ENCODE assay signal across 21 cellular contexts in the genomic region with DNA sequence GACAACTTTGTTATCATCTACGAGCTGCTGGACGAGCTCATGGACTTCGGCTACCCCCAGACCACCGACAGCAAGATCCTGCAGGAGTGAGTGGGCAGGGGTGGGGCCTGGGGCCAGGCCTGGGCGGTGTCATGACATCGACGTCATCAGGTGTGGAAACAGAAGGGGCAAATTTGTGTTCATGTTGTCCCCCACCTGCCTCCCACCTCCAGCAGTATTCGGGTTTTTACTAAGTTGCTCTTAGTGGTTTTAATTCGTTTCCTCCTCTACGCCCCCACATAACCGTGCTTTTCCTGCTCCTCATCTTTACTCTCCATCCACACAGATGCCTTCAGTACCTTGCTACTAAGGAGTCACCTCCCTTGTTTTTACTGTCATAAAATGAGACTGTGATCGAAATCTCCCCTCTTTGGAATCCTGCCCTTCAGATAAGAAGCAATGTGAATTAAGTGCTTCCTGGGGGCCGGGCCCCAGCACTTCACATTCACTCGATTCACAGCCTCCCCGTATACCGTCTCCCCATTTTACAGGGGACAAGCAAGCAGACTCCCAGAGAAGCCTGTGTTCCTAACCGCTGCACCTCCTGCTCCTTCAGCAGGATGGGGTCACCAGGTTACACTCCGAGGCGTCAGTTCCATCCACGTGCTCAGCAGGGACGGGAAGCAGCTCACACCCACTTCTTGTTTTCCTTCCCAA. TPM values are rescaled to one million over a fixed set of nuclear protein-coding genes. Genes with fewer than 3 reads are reported as not detected.
DNase-seq lines count a peak whose midpoint lies in the region; ATAC-seq and TF ChIP-seq lines count a peak whose summit lies in the region.
"Had no signal": no experiment of that assay in that cellular context is flagged by ENCODE, and none has a peak within 500 bp of the region (broad histone marks: within the 10 kb centered on the region; RNA-seq: fewer than 3 reads in every experiment).

No MANE protein-coding gene starts in this region.

- H3K4me1 Mint-ChIP-seq in activated CD4-positive, alpha-beta T cell treated with anti-CD3 and anti-CD28 coated beads, Interleukin-2, amount 10 ng/mL, durations not matched to agents 24 days and 14 days: peaks cover 35% of the 10 kb centered on the region
- H3K4me1 Mint-ChIP-seq in T-cell: peaks cover 60 to 61% (median 61%) of the 10 kb centered on the region in 3 donors
- H3K4me1 Mint-ChIP-seq in activated naive CD8-positive, alpha-beta T cell (ENCODE audit: low read depth): peaks cover 80% of the 10 kb centered on the region

- peaks cover 13% of the 10 kb centered on the region for H3K9me3 ChIP-seq in MG63
- H3K9me3 ChIP-seq: body of pancreas, pancreas had no signal

- H3K27ac ChIP-seq in foreskin keratinocyte: no peak overlapping the region
- H3K27ac ChIP-seq: BLaER1 treated with 17β-estradiol and CSF1 and Interleukin-3, amounts not matched to agents 10 nM and 100 nM; body of pancreas; coronary artery; pancreas; PC-9 had no signal

- no peak for TF ChIP-seq CTCF in foreskin keratinocyte (conservative IDR thresholded peaks at IDR 0.05)

- H3K36me3 Mint-ChIP-seq in activated CD4-positive, alpha-beta T cell treated with anti-CD3 and anti-CD28 coated beads, Interleukin-2, amount 10 ng/mL, durations not matched to agents 24 days and 14 days (ENCODE audit: low read depth): peaks cover 67% of the 10 kb centered on the region
- peaks cover 53% of the 10 kb centered on the region for H3K36me3 Mint-ChIP-seq in T-cell
- H3K36me3 Mint-ChIP-seq in activated naive CD8-positive, alpha-beta T cell: peaks cover 28% of the 10 kb centered on the region

- no peaks in the 10 kb centered on the region for H3K9me3 Mint-ChIP-seq in activated CD4-positive, alpha-beta T cell treated with anti-CD3 and anti-CD28 coated beads, Interleukin-2, amount 10 ng/mL, durations not matched to agents 24 days and 14 days
- peaks cover 0 to 4% (median 0%) of the 10 kb centered on the region in 3 donors for H3K9me3 Mint-ChIP-seq in T-cell
- no peaks in the 10 kb centered on the region for H3K9me3 Mint-ChIP-seq in activated naive CD8-positive, alpha-beta T cell (ENCODE audit: low read depth)

- DNase-seq in activated CD4-positive, alpha-beta T cell treated with anti-CD3 and anti-CD28 coated beads, Interleukin-2, amount 10 ng/mL, durations not matched to agents 24 days and 14 days: no peak
- DNase-seq in activated CD4-positive, alpha-beta T cell treated with anti-CD3 and anti-CD28 coated beads for 4 hours: no peak
- DNase-seq in T-cell: no peak
- DNase-seq in stimulated activated CD8-positive, alpha-beta memory T cell treated with anti-CD3 and anti-CD28 coated beads, Interleukin-2, amount 100 ng/mL, for 48 hours (ENCODE audit: low read depth in 2 of 2): peak; percentile 40 to 44
- DNase-seq in COR-L47 (lab: John Stamatoyannopoulos, UW): no peak
- no peak for DNase-seq in MG63
- DNase-seq in foreskin keratinocyte: no peak
- DNase-seq: body of pancreas, DND-41, hippocampal formation, Kasumi-1, NCI-H1092 treated with DMSO at 0.1 percent for 48 hours, NCI-H526, pancreas, PC-9 had no signal

- peak in 3 of 4 experiments; percentile 17 to 60 (median 38) for ATAC-seq in T-cell (replicated peaks in 1 of 4)
- no peak for ATAC-seq in foreskin keratinocyte
- ATAC-seq: body of pancreas, pancreas had no signal

- no peaks in the 10 kb centered on the region for H3K4me1 ChIP-seq in foreskin keratinocyte
- H3K4me1 ChIP-seq: body of pancreas, pancreas had no signal

- no peaks in the 10 kb centered on the region for H3K27me3 Mint-ChIP-seq in activated CD4-positive, alpha-beta T cell treated with anti-CD3 and anti-CD28 coated beads, Interleukin-2, amount 10 ng/mL, durations not matched to agents 24 days and 14 days
- no peaks in the 10 kb centered on the region for H3K27me3 Mint-ChIP-seq in T-cell
- no peaks in the 10 kb centered on the region for H3K27me3 Mint-ChIP-seq in activated naive CD8-positive, alpha-beta T cell

- H3K36me3 ChIP-seq in MG63: peaks cover 94% of the 10 kb centered on the region

- no peak overlapping the region for H3K4me3 ChIP-seq in MG63
- H3K4me3 ChIP-seq: BLaER1 treated with 17β-estradiol and CSF1 and Interleukin-3, amounts not matched to agents 10 nM and 100 nM; body of pancreas; coronary artery; lung; pancreas; PC-9 had no signal

- H3K27ac Mint-ChIP-seq in activated CD4-positive, alpha-beta T cell treated with anti-CD3 and anti-CD28 coated beads, Interleukin-2, amount 10 ng/mL, durations not matched to agents 24 days and 14 days: peak overlapping the region; percentile 75
- H3K27ac Mint-ChIP-seq in T-cell: peak overlapping the region; percentile 23 to 46
- H3K27ac Mint-ChIP-seq in activated naive CD8-positive, alpha-beta T cell: peak overlapping the region; percentile 87

- H3K4me3 Mint-ChIP-seq in activated CD4-positive, alpha-beta T cell treated with anti-CD3 and anti-CD28 coated beads, Interleukin-2, amount 10 ng/mL, durations not matched to agents 24 days and 14 days: peak overlapping the region; percentile 15
- peak overlapping the region in 2 of 3 donors; percentile 2 to 49 for H3K4me3 Mint-ChIP-seq in T-cell
- H3K4me3 Mint-ChIP-seq in activated naive CD8-positive, alpha-beta T cell: peak overlapping the region; percentile 84

- H3K27me3 ChIP-seq in MG63 (no peaks in the 10 kb centered on the region), foreskin keratinocyte (no peaks in the 10 kb centered on the region)
- H3K27me3 ChIP-seq: BLaER1 treated with 17β-estradiol and CSF1 and Interleukin-3, amounts not matched to agents 10 nM and 100 nM; body of pancreas; pancreas had no signal

- POLR2A ChIA-PET in T-cell (lab: Charles Lee): interaction anchor here in 1 of 2 donors (0.8 kb wide), 1 partner anchor 15 kb away, joined by 3 read pairs; no protein-coding TSS in a partner anchor

- intact Hi-C loops in activated CD4-positive, alpha-beta T cell treated with anti-CD3 and anti-CD28 coated beads, Interleukin-2, amount 10 ng/mL, durations not matched to agents 24 days and 14 days (cut with micrococcal nuclease): no loop called here

- CTCF ChIA-PET in T-cell (lab: Charles Lee): no interaction called here

RNA-seq across cellular contexts. Expression of a gene that starts 10.5 kb away (rescaled TPM):
- total RNA-seq in activated CD4-positive, alpha-beta T cell treated with anti-CD3 and anti-CD28 coated beads, Interleukin-2, amount 10 ng/mL, durations not matched to agents 24 days and 14 days: 107 and 111 TPM in 2 replicates
- total RNA-seq in T-cell: 100 to 1,000 TPM in 4 of 5 donors, 10 to 100 TPM in 1; 94.9 to 171 (median 133) TPM
- total RNA-seq in MG63 (2014; rRNA removed; shearing (Covaris generic); ENCODE audit: low replicate concordance): 85.6 and 135 TPM in 2 replicates
- 56.2 and 62.4 TPM in 2 replicates for total RNA-seq in foreskin keratinocyte
- 59.7 and 61.5 TPM in 2 replicates for polyA plus RNA-seq in foreskin keratinocyte

RNA-seq across cellular contexts. Expression of a gene that starts 23.0 kb away (rescaled TPM):
- total RNA-seq in activated CD4-positive, alpha-beta T cell treated with anti-CD3 and anti-CD28 coated beads, Interleukin-2, amount 10 ng/mL, durations not matched to agents 24 days and 14 days: 59.2 and 65.2 TPM in 2 replicates
- total RNA-seq in T-cell (10 to 100 TPM; 42.1 to 60.6 (median 53.3) TPM), foreskin keratinocyte (90.5 and 91.1 TPM in 2 replicates)
- total RNA-seq in MG63 (2014; rRNA removed; shearing (Covaris generic); ENCODE audit: low replicate concordance): 128 and 150 TPM in 2 replicates
- 95.4 and 97.8 TPM in 2 replicates for polyA plus RNA-seq in foreskin keratinocyte

RNA-seq across cellular contexts. Expression of a gene that starts 34.9 kb away (rescaled TPM):
- not detected in 2 replicates for total RNA-seq in activated CD4-positive, alpha-beta T cell treated with anti-CD3 and anti-CD28 coated beads, Interleukin-2, amount 10 ng/mL, durations not matched to agents 24 days and 14 days
- total RNA-seq in T-cell: not detected
- not detected in 2 replicates for total RNA-seq in MG63 (2014; rRNA removed; shearing (Covaris generic); ENCODE audit: low replicate concordance)
- total RNA-seq in foreskin keratinocyte: not detected in 2 replicates
- polyA plus RNA-seq in foreskin keratinocyte: not detected in 2 replicates
- total RNA-seq: body of pancreas; HT1080; lung; pancreas; PC-9; T-helper 2 cell treated with Interferon-gamma antibody and Interleukin-4, amounts not matched to agents 100 ng/mL and 5 ng/mL, for 36 hours had no signal
- polyA plus RNA-seq: pancreas had no signal

Comparison
In these comparisons a context has a peak if more than half of its experiments do, and no peak if none do; other contexts are left out.
1. DNase-seq: peak in stimulated activated CD8-positive, alpha-beta memory T cell treated with anti-CD3 and anti-CD28 coated beads, Interleukin-2, amount 100 ng/mL, for 48 hours (2 of 2); none in activated CD4-positive, alpha-beta T cell treated with anti-CD3 and anti-CD28 coated beads, Interleukin-2, amount 10 ng/mL, durations not matched to agents 24 days and 14 days (single experiment), activated CD4-positive, alpha-beta T cell treated with anti-CD3 and anti-CD28 coated beads for 4 hours (0 of 2), T-cell (0 of 34), COR-L47 (single experiment), MG63 (single experiment) and foreskin keratinocyte (0 of 2).
2. H3K27ac Mint-ChIP-seq: peak in every context shown above with its lines; median percentile 87 in activated naive CD8-positive, alpha-beta T cell; 75 in activated CD4-positive, alpha-beta T cell treated with anti-CD3 and anti-CD28 coated beads, Interleukin-2, amount 10 ng/mL, durations not matched to agents 24 days and 14 days; 34 in T-cell.
3. H3K4me3 Mint-ChIP-seq: peak in every context shown above with its lines; median percentile 84 in activated naive CD8-positive, alpha-beta T cell; 26 in T-cell; 15 in activated CD4-positive, alpha-beta T cell treated with anti-CD3 and anti-CD28 coated beads, Interleukin-2, amount 10 ng/mL, durations not matched to agents 24 days and 14 days.